Comparison of ENCODE assay signal across 8 cellular contexts in genomic region chr1:90850925-90851710, GRCh38.
DNase-seq lines count a peak whose midpoint lies in the region; ATAC-seq and TF ChIP-seq lines count a peak whose summit lies in the region.

No MANE protein-coding gene starts in this region.

- no peaks in the 10 kb centered on the region for H3K9me3 Mint-ChIP-seq in activated CD4-positive, alpha-beta memory T cell treated with anti-CD3 and anti-CD28 coated beads, Interleukin-2, amount 10 ng/mL, durations not matched to agents 7 days and 5 days

- POLR2A ChIA-PET in AG04449 (lab: Yijun Ruan, JAX), result no interaction called here
- POLR2A ChIA-PET in activated CD4-positive, alpha-beta memory T cell treated with anti-CD3 and anti-CD28 coated beads, Interleukin-2, amount 10 ng/mL, durations not matched to agents 7 days and 5 days (lab: Charles Lee), result no interaction called here

- H3K4me3 ChIP-seq in AG04449 (ENCODE audit: low read depth, low read length), result peak overlapping the region; percentile 71
- peak overlapping the region; percentile 65 for H3K4me3 ChIP-seq in effector memory CD4-positive, alpha-beta T cell (ENCODE audit: insufficient read depth, low read depth, low read length, poor library complexity, severe bottlenecking)

- H3K36me3 ChIP-seq in effector memory CD4-positive, alpha-beta T cell (ENCODE audit: control insufficient read depth, insufficient read depth, low read length), result no peaks in the 10 kb centered on the region

- DNase-seq in AG04449 (ENCODE audit: low read depth, low spot score) (no peak), NCI-H446 (lab: John Stamatoyannopoulos, UW) (peak; percentile 79 to 95), mesenteric fat pad (ENCODE audit: low spot score) (peak; percentile 92)
- peak; percentile 82 for DNase-seq in activated CD4-positive, alpha-beta memory T cell treated with anti-CD3 and anti-CD28 coated beads, Interleukin-2, amount 10 ng/mL, durations not matched to agents 7 days and 5 days
- DNase-seq in effector memory CD4-positive, alpha-beta T cell, result peak; percentile 56 to 62 (median 60)
- DNase-seq in stimulated activated CD8-positive, alpha-beta memory T cell treated with anti-CD3 and anti-CD28 coated beads, Interleukin-12 subunit alpha, Interleukin-12 subunit beta, amount 100 ng/mL, for 4 hours (ENCODE audit: low read depth), result peak; percentile 67

- H3K9me3 ChIP-seq in effector memory CD4-positive, alpha-beta T cell (ENCODE audit: control insufficient read depth, low read length), result no peaks in the 10 kb centered on the region

- peaks cover 3% of the 10 kb centered on the region for H3K27me3 ChIP-seq in effector memory CD4-positive, alpha-beta T cell (replicated peaks; ENCODE audit: control insufficient read depth, insufficient read depth, low read length, poor library complexity, severe bottlenecking)

- no peak overlapping the region for H3K27ac ChIP-seq in effector memory CD4-positive, alpha-beta T cell (ENCODE audit: insufficient read depth, low read length, poor library complexity, severe bottlenecking)

- H3K4me1 Mint-ChIP-seq in activated CD4-positive, alpha-beta memory T cell treated with anti-CD3 and anti-CD28 coated beads, Interleukin-2, amount 10 ng/mL, durations not matched to agents 7 days and 5 days, result peaks cover 12% of the 10 kb centered on the region

- no peak overlapping the region for H3K27ac Mint-ChIP-seq in activated CD4-positive, alpha-beta memory T cell treated with anti-CD3 and anti-CD28 coated beads, Interleukin-2, amount 10 ng/mL, durations not matched to agents 7 days and 5 days

- H3K36me3 Mint-ChIP-seq in activated CD4-positive, alpha-beta memory T cell treated with anti-CD3 and anti-CD28 coated beads, Interleukin-2, amount 10 ng/mL, durations not matched to agents 7 days and 5 days (ENCODE audit: low read depth), result peaks cover 4% of the 10 kb centered on the region

- peak; percentile 99 for ATAC-seq in GM18868 (IDR thresholded peaks at IDR 0.05; ENCODE audit: unreplicated experiment)
- ATAC-seq in HG03103 (IDR thresholded peaks at IDR 0.05; ENCODE audit: low read depth, unreplicated experiment), result peak; percentile 100

- peaks cover 16% of the 10 kb centered on the region for H3K4me1 ChIP-seq in effector memory CD4-positive, alpha-beta T cell (ENCODE audit: control insufficient read depth, insufficient read depth, low read length, poor library complexity, severe bottlenecking)

- H3K4me3 Mint-ChIP-seq in activated CD4-positive, alpha-beta memory T cell treated with anti-CD3 and anti-CD28 coated beads, Interleukin-2, amount 10 ng/mL, durations not matched to agents 7 days and 5 days, result peak overlapping the region; percentile 65

- CTCF ChIA-PET in AG04449 (lab: Yijun Ruan, JAX), result interaction anchor here (0.9 to 1.2 kb wide), 8 partner anchors 18 to 170 kb away, joined by 3 to 4 read pairs (median 3); no protein-coding TSS in a partner anchor
- CTCF ChIA-PET in activated CD4-positive, alpha-beta memory T cell treated with anti-CD3 and anti-CD28 coated beads, Interleukin-2, amount 10 ng/mL, durations not matched to agents 7 days and 5 days (lab: Charles Lee), result interaction anchor here (1.0 to 1.7 kb wide), 3 partner anchors 119 to 169 kb away, joined by 3 to 9 read pairs (median 5); no protein-coding TSS in a partner anchor

- peaks cover 43% of the 10 kb centered on the region for H3K27me3 Mint-ChIP-seq in activated CD4-positive, alpha-beta memory T cell treated with anti-CD3 and anti-CD28 coated beads, Interleukin-2, amount 10 ng/mL, durations not matched to agents 7 days and 5 days

- TF ChIP-seq CTCF in AG04449 (IDR thresholded peaks at IDR 0.05; ENCODE audit: insufficient read depth, low read length, missing control alignments), result peak; percentile 70
